In genomic region chr1:234610582-234611152, GRCh38 we compare ENCODE assay signal across 1 cellular context.
TF ChIP-seq lines count a peak whose summit lies in the region.

No MANE protein-coding gene starts in this region.

TF ChIP-seq in HepG2, 621 proteins besides CTCF, POLR2A, EP300 and RAD21 (continued from another document and continues in another):
- TF ChIP-seq GMEB2 (CRISPR knock-in tag; IDR thresholded peaks at IDR 0.05; ENCODE audit: low read depth) (peak; percentile 43; the same call in 1 of the 2 replicates), ZFP37 (CRISPR knock-in tag; IDR thresholded peaks at IDR 0.05; ENCODE audit: borderline replicate concordance) (no peak), SPEN (CRISPR knock-in tag; IDR thresholded peaks at IDR 0.05; ENCODE audit: low read depth) (peak; percentile 80), ZNF337 (CRISPR knock-in tag; IDR thresholded peaks at IDR 0.05; ENCODE audit: borderline replicate concordance, low read depth) (0 out of 2 replicates have a peak, but pooled peaks have one; percentile 20), TEAD3 (CRISPR knock-in tag; optimal IDR thresholded peaks at IDR 0.05; ENCODE audit: borderline replicate concordance) (peak; percentile 93), REXO4 (CRISPR knock-in tag; IDR thresholded peaks at IDR 0.05; ENCODE audit: borderline replicate concordance) (0 out of 2 replicates have a peak, but pooled peaks have one; percentile 10), ZMAT3 (CRISPR knock-in tag; conservative IDR thresholded peaks at IDR 0.05) (peak; percentile 43; the same call in 1 of the 2 replicates), PHF8 (CRISPR knock-in tag; IDR thresholded peaks at IDR 0.05) (peak; percentile 6; the same call in 1 of the 2 replicates), SKI (IDR thresholded peaks at IDR 0.05; ENCODE audit: partially characterized antibody) (peak; percentile 97), ZNF256 (CRISPR knock-in tag; conservative IDR thresholded peaks at IDR 0.05) (no peak), HMGXB3 (CRISPR knock-in tag; IDR thresholded peaks at IDR 0.05; ENCODE audit: borderline replicate concordance) (no peak), TCF12 (IDR thresholded peaks at IDR 0.05) (no peak), TCF12 (CRISPR knock-in tag; IDR thresholded peaks at IDR 0.05) (peak; percentile 93), NFE2L1 (CRISPR knock-in tag; IDR thresholded peaks at IDR 0.05; ENCODE audit: borderline replicate concordance) (no peak), ZNF414 (CRISPR knock-in tag; IDR thresholded peaks at IDR 0.05) (0 out of 2 replicates have a peak, but pooled peaks have one; percentile 83), SNAI1 (CRISPR knock-in tag; IDR thresholded peaks at IDR 0.05; ENCODE audit: borderline replicate concordance) (peak; percentile 83; the same call in 1 of the 2 replicates), SRSF9 (IDR thresholded peaks at IDR 0.05; ENCODE audit: borderline replicate concordance, insufficient read depth, low read depth, low read length, poor library complexity, severe bottlenecking) (no peak), ZNF574 (CRISPR knock-in tag; IDR thresholded peaks at IDR 0.05) (peak; percentile 78), ZNF292 (CRISPR knock-in tag; IDR thresholded peaks at IDR 0.05; ENCODE audit: borderline replicate concordance, low read depth) (peak; percentile 26; the same call in 1 of the 2 replicates), ELF4 (CRISPR knock-in tag; IDR thresholded peaks at IDR 0.05; ENCODE audit: borderline replicate concordance) (no peak), KLF16 (CRISPR knock-in tag; IDR thresholded peaks at IDR 0.05) (no peak), XRCC5 (optimal IDR thresholded peaks at IDR 0.05; ENCODE audit: low read length) (peak; percentile 2), AGO2 (optimal IDR thresholded peaks at IDR 0.05; ENCODE audit: low read depth, low read length) (peak; percentile 100), MNT (IDR thresholded peaks at IDR 0.05) (0 out of 2 replicates have a peak, but pooled peaks have one; percentile 8), FOXO1 (CRISPR knock-in tag; IDR thresholded peaks at IDR 0.05) (peak; percentile 22; the same call in 1 of the 2 replicates), SMAD1 (CRISPR knock-in tag; IDR thresholded peaks at IDR 0.05; ENCODE audit: borderline replicate concordance, low read depth) (peak; percentile 90; the same call in 1 of the 2 replicates), ZNF761 (CRISPR knock-in tag; conservative IDR thresholded peaks at IDR 0.05) (peak; percentile 82; the same call in 1 of the 2 replicates), MAZ (IDR thresholded peaks at IDR 0.05; ENCODE audit: borderline replicate concordance, low read depth, low read length) (no peak; the same call in 1 of the 2 replicates), MAZ (CRISPR knock-in tag; IDR thresholded peaks at IDR 0.05; ENCODE audit: low read depth) (peak; percentile 95), GATAD1 (CRISPR knock-in tag; IDR thresholded peaks at IDR 0.05) (peak; percentile 71; the same call in 1 of the 2 replicates), KDM3A (CRISPR knock-in tag; IDR thresholded peaks at IDR 0.05; ENCODE audit: low read depth) (no peak), SMYD3 (CRISPR knock-in tag; IDR thresholded peaks at IDR 0.05) (peak; percentile 77; the same call in 1 of the 2 replicates), ZNF30 (CRISPR knock-in tag; IDR thresholded peaks at IDR 0.05) (no peak), CREBL2 (CRISPR knock-in tag; IDR thresholded peaks at IDR 0.05; ENCODE audit: borderline replicate concordance) (no peak), ZNF260 (CRISPR knock-in tag; IDR thresholded peaks at IDR 0.05; ENCODE audit: borderline replicate concordance, low read depth) (no peak), NR3C1 (CRISPR knock-in tag; IDR thresholded peaks at IDR 0.05) (no peak), USF2 (IDR thresholded peaks at IDR 0.05; ENCODE audit: low read depth, low read length) (no peak), USF2 (CRISPR knock-in tag; IDR thresholded peaks at IDR 0.05; ENCODE audit: borderline replicate concordance) (no peak), ZNF83 (CRISPR knock-in tag; IDR thresholded peaks at IDR 0.05; ENCODE audit: borderline replicate concordance) (0 out of 2 replicates have a peak, but pooled peaks have one; percentile 24), ZGPAT (CRISPR knock-in tag; IDR thresholded peaks at IDR 0.05) (peak; percentile 43; the same call in 1 of the 2 replicates), BCL3 (CRISPR knock-in tag; IDR thresholded peaks at IDR 0.05) (peak; percentile 82; the same call in 1 of the 2 replicates), ZNF18 (CRISPR knock-in tag; IDR thresholded peaks at IDR 0.05; ENCODE audit: insufficient replicate concordance) (no peak), WIZ (CRISPR knock-in tag; IDR thresholded peaks at IDR 0.05) (no peak), TBL1XR1 (IDR thresholded peaks at IDR 0.05; ENCODE audit: borderline replicate concordance, low read length, partially characterized antibody) (no peak)
